ENCODE assay signal across 14 cellular contexts in genomic region chr21:44724166-44724565, GRCh38. TPM values are rescaled to one million over a fixed set of nuclear protein-coding genes. Genes with fewer than 3 reads are reported as not detected.
DNase-seq lines count a peak whose midpoint lies in the region; ATAC-seq and TF ChIP-seq lines count a peak whose summit lies in the region.
"Had no signal": no experiment of that assay in that cellular context is flagged by ENCODE, and none has a peak within 500 bp of the region (broad histone marks: within the 10 kb centered on the region; RNA-seq: fewer than 3 reads in every experiment).

No MANE protein-coding gene starts in this region.

- H3K4me3 Mint-ChIP-seq in stimulated activated naive CD8-positive, alpha-beta T cell treated with anti-CD3 and anti-CD28 coated beads, Interleukin-15, Interleukin-2, amounts not matched to agents 100 ng/mL and 50 ng/mL, for 24 hours: peak overlapping the region; percentile 53
- H3K4me3 Mint-ChIP-seq in activated T-helper 17 cell treated with anti-CD3 and anti-CD28 coated beads, Interleukin-2, amount 50 U/mL, for 72 hours: peak overlapping the region; percentile 43
- H3K4me3 Mint-ChIP-seq in nephron progenitor cell: no peak overlapping the region

- CTCF ChIA-PET in OCI-LY7 (lab: Charles Lee; ENCODE audit: unreplicated experiment): no interaction called here

- DNase-seq in stimulated activated naive CD8-positive, alpha-beta T cell treated with anti-CD3 and anti-CD28 coated beads, Interleukin-15, Interleukin-2, amounts not matched to agents 100 U/mL and 50 U/mL, for 24 hours: no peak
- DNase-seq in nephron progenitor cell (no peak), OCI-LY7 (ENCODE audit: low spot score) (no peak), NCI-H2107 treated with DMSO at 0.1 percent for 48 hours (lab: John Stamatoyannopoulos, UW; ENCODE audit: unreplicated experiment) (no peak)
- DNase-seq: BE2C, COR-L47, NCI-H2029 treated with DMSO at 0.1 percent for 48 hours, NCI-H510A treated with DMSO at 0.1 percent for 48 hours, SJCRH30 had no signal

- no peak for TF ChIP-seq CTCF in nephron progenitor cell (IDR thresholded peaks at IDR 0.05)
- TF ChIP-seq CTCF in OCI-LY7 (conservative IDR thresholded peaks at IDR 0.05; ENCODE audit: low read length): no peak

- POLR2A ChIA-PET in OCI-LY7 (lab: Charles Lee): no interaction called here

- BruUV-seq in OCI-LY7 (replicated peaks; lab: Mats Ljungman, UMichigan): no TSS peak

- H2AFZ ChIP-seq in OCI-LY7 (ENCODE audit: low read length): no peak overlapping the region

- H3K9me3 Mint-ChIP-seq in stimulated activated naive CD8-positive, alpha-beta T cell treated with anti-CD3 and anti-CD28 coated beads, Interleukin-15, Interleukin-2, amounts not matched to agents 100 ng/mL and 50 ng/mL, for 24 hours: no peaks in the 10 kb centered on the region
- H3K9me3 Mint-ChIP-seq in activated T-helper 17 cell treated with anti-CD3 and anti-CD28 coated beads, Interleukin-2, amount 50 U/mL, for 72 hours: no peaks in the 10 kb centered on the region
- H3K9me3 Mint-ChIP-seq in nephron progenitor cell: no peaks in the 10 kb centered on the region

- H3K27ac ChIP-seq in OCI-LY7 (ENCODE audit: low read depth, low read length, poor library complexity, severe bottlenecking): no peak overlapping the region
- H3K27ac ChIP-seq: RWPE1, SJCRH30 had no signal

- H3K36me3 ChIP-seq in OCI-LY7 (ENCODE audit: insufficient read depth, low read length): no peaks in the 10 kb centered on the region
- H3K36me3 ChIP-seq: BE2C, HAP-1, SJCRH30 had no signal

- no peak overlapping the region for H3K4me2 ChIP-seq in OCI-LY7 (ENCODE audit: low read length)

- no peaks in the 10 kb centered on the region for H3K36me3 Mint-ChIP-seq in stimulated activated naive CD8-positive, alpha-beta T cell treated with anti-CD3 and anti-CD28 coated beads, Interleukin-15, Interleukin-2, amounts not matched to agents 100 ng/mL and 50 ng/mL, for 24 hours (ENCODE audit: low read depth)
- H3K36me3 Mint-ChIP-seq in activated T-helper 17 cell treated with anti-CD3 and anti-CD28 coated beads, Interleukin-2, amount 50 U/mL, for 72 hours (ENCODE audit: low read depth): no peaks in the 10 kb centered on the region
- H3K36me3 Mint-ChIP-seq in nephron progenitor cell (ENCODE audit: low read depth): no peaks in the 10 kb centered on the region

- no peaks in the 10 kb centered on the region for H3K9me3 ChIP-seq in OCI-LY7 (ENCODE audit: low read length)
- H3K9me3 ChIP-seq: BE2C, HAP-1, SJCRH30 had no signal

- H3K9me2 ChIP-seq in OCI-LY7 (ENCODE audit: insufficient read depth, low read length): no peaks in the 10 kb centered on the region

- no peaks in the 10 kb centered on the region for H4K20me1 ChIP-seq in OCI-LY7 (ENCODE audit: insufficient read depth, low read length)

- H3K79me2 ChIP-seq in OCI-LY7 (ENCODE audit: insufficient read depth, low read depth, low read length): no peaks in the 10 kb centered on the region

- no peak overlapping the region for H3K4me3 ChIP-seq in OCI-LY7 (ENCODE audit: low read depth, low read length, poor library complexity, severe bottlenecking)
- H3K4me3 ChIP-seq: HAP-1, SJCRH30 had no signal

- peaks cover 38% of the 10 kb centered on the region for H3K27me3 Mint-ChIP-seq in stimulated activated naive CD8-positive, alpha-beta T cell treated with anti-CD3 and anti-CD28 coated beads, Interleukin-15, Interleukin-2, amounts not matched to agents 100 ng/mL and 50 ng/mL, for 24 hours
- peaks cover 30% of the 10 kb centered on the region for H3K27me3 Mint-ChIP-seq in activated T-helper 17 cell treated with anti-CD3 and anti-CD28 coated beads, Interleukin-2, amount 50 U/mL, for 72 hours
- peaks cover 25% of the 10 kb centered on the region for H3K27me3 Mint-ChIP-seq in nephron progenitor cell (ENCODE audit: low read depth, poor library complexity)

- H3K27ac Mint-ChIP-seq in stimulated activated naive CD8-positive, alpha-beta T cell treated with anti-CD3 and anti-CD28 coated beads, Interleukin-15, Interleukin-2, amounts not matched to agents 100 ng/mL and 50 ng/mL, for 24 hours: no peak overlapping the region
- no peak overlapping the region for H3K27ac Mint-ChIP-seq in activated T-helper 17 cell treated with anti-CD3 and anti-CD28 coated beads, Interleukin-2, amount 50 U/mL, for 72 hours
- peak overlapping the region; percentile 59 for H3K27ac Mint-ChIP-seq in nephron progenitor cell

- H3K4me1 ChIP-seq in OCI-LY7 (ENCODE audit: insufficient read depth, low read length, poor library complexity, severe bottlenecking): no peaks in the 10 kb centered on the region
- H3K4me1 ChIP-seq: BE2C, HAP-1 had no signal

- intact Hi-C loops in OCI-LY7 (cut with micrococcal nuclease; ENCODE audit: unreplicated experiment): no loop called here

- ATAC-seq in stimulated activated naive CD8-positive, alpha-beta T cell treated with anti-CD3 and anti-CD28 coated beads, Interleukin-15, Interleukin-2, amounts not matched to agents 100 U/mL and 50 U/mL, for 24 hours: no peak
- ATAC-seq in activated T-helper 17 cell treated with anti-CD3 and anti-CD28 coated beads, Interleukin-2, amount 50 U/mL, for 72 hours (replicated peaks): no peak
- ATAC-seq in GM18907 (IDR thresholded peaks at IDR 0.05; ENCODE audit: unreplicated experiment): no peak

- peaks cover 15% of the 10 kb centered on the region for H3K4me1 Mint-ChIP-seq in stimulated activated naive CD8-positive, alpha-beta T cell treated with anti-CD3 and anti-CD28 coated beads, Interleukin-15, Interleukin-2, amounts not matched to agents 100 ng/mL and 50 ng/mL, for 24 hours (ENCODE audit: low read depth)
- peaks cover 9% of the 10 kb centered on the region for H3K4me1 Mint-ChIP-seq in activated T-helper 17 cell treated with anti-CD3 and anti-CD28 coated beads, Interleukin-2, amount 50 U/mL, for 72 hours
- H3K4me1 Mint-ChIP-seq in nephron progenitor cell: peaks cover 41% of the 10 kb centered on the region

RNA-seq across cellular contexts. Expression of gene TSPEAR, which starts 12.8 kb away (rescaled TPM):
- total RNA-seq in activated T-helper 17 cell treated with anti-CD3 and anti-CD28 coated beads, Interleukin-2, amount 50 U/mL, for 72 hours: under 1 TPM in 1 of 2 donors, not detected in 1; 0.08 TPM
- total RNA-seq in OCI-LY7 (2014; rRNA removed; shearing (Covaris generic)): not detected in 2 replicates
- total RNA-seq in OCI-LY7 (2022): not detected in 2 replicates
- total RNA-seq: SJCRH30 had no signal

RNA-seq across cellular contexts. Expression of gene KRTAP10-12, which starts 27.2 kb away (rescaled TPM):
- total RNA-seq in activated T-helper 17 cell treated with anti-CD3 and anti-CD28 coated beads, Interleukin-2, amount 50 U/mL, for 72 hours: not detected
- not detected in 2 replicates for total RNA-seq in OCI-LY7 (2014; rRNA removed; shearing (Covaris generic))
- total RNA-seq in OCI-LY7 (2022): not detected in 2 replicates
- total RNA-seq: SJCRH30 had no signal

RNA-seq across cellular contexts. Expression of gene KRTAP12-1, which starts 42.2 kb away (rescaled TPM):
- not detected for total RNA-seq in activated T-helper 17 cell treated with anti-CD3 and anti-CD28 coated beads, Interleukin-2, amount 50 U/mL, for 72 hours
- not detected in 2 replicates for total RNA-seq in OCI-LY7 (2014; rRNA removed; shearing (Covaris generic))
- total RNA-seq in OCI-LY7 (2022): not detected in 2 replicates
- total RNA-seq: SJCRH30 had no signal

RNA-seq across cellular contexts. Expression of gene KRTAP12-2, which starts 57.4 kb away (rescaled TPM):
- total RNA-seq in activated T-helper 17 cell treated with anti-CD3 and anti-CD28 coated beads, Interleukin-2, amount 50 U/mL, for 72 hours: not detected
- total RNA-seq in OCI-LY7 (2014; rRNA removed; shearing (Covaris generic)): not detected in 2 replicates
- not detected in 2 replicates for total RNA-seq in OCI-LY7 (2022)
- total RNA-seq: SJCRH30 had no signal
